23 cellular contexts compared by ENCODE assay signal in genomic region chr9:138028596-138028995, GRCh38.
"Had no signal": no experiment of that assay in that cellular context is flagged by ENCODE, and none has a peak within 500 bp of the region (broad histone marks: within the 10 kb centered on the region; RNA-seq: fewer than 3 reads in every experiment).

No MANE protein-coding gene starts in this region.

- H3K4me1 ChIP-seq: gastrocnemius medialis, prostate gland, vagina had no signal

- DNase-seq: activated CD4-positive, alpha-beta T cell treated with anti-CD3 and anti-CD28 coated beads for 36 hours; activated CD4-positive, alpha-beta T cell treated with anti-CD3 and anti-CD28 coated beads, Interleukin-2, amount 50 U/mL, for 48 hours; activated gamma-delta T cell; activated naive CD4-positive, alpha-beta T cell treated with anti-CD3 and anti-CD28 coated beads, Interleukin-2, amount 50 U/mL, for 16 hours; activated naive CD8-positive, alpha-beta T cell treated with anti-CD3 and anti-CD28 coated beads, Interleukin-2, amount 50 U/mL, for 24 hours; cerebellar nuclear complex; esophagus squamous epithelium; gastrocnemius medialis; hypothalamus; left cardiac atrium; midbrain; ovary; stimulated activated CD4-positive, alpha-beta T cell treated with anti-CD3 and anti-CD28 coated beads, Interleukin-2, amount 100 ng/mL, for 48 hours; stimulated activated CD8-positive, alpha-beta memory T cell treated with anti-CD3 and anti-CD28 coated beads, Interleukin-4, amount 100 ng/mL, for 48 hours; stimulated activated naive B cell treated with anti-CD40 and anti-IgM and Interleukin-4, amounts not matched to agents 10 μg/mL and 1 μg/mL and 100 μg/mL, for 72 hours; trophoblast cell had no signal

- H3K27ac Mint-ChIP-seq: activated CD4-positive, alpha-beta T cell treated with anti-CD3 and anti-CD28 coated beads for 36 hours; activated naive CD8-positive, alpha-beta T cell treated with anti-CD3 and anti-CD28 coated beads, Interleukin-2, amount 50 U/mL, for 24 hours; activated T-helper 1 cell treated with anti-CD3 and anti-CD28 coated beads, Interleukin-12 subunit alpha, Interleukin-12 subunit beta, Interleukin-2, Interleukin-4 antibody, amounts not matched to agents 30 ng/mL and 10 ng/mL and 1 ng/mL, durations not matched to agents 14 hours and 24 hours and 36 hours; natural killer cell treated with Interleukin-12 subunit alpha and Interleukin-12 subunit beta and Interleukin-15 and Interleukin-18, amount 100 ng/mL, for 72 hours; stimulated activated naive B cell treated with anti-CD40 and anti-IgM and Interleukin-4, amounts not matched to agents 10 μg/mL and 1 μg/mL and 100 μg/mL, for 72 hours had no signal

- H3K36me3 Mint-ChIP-seq: stimulated activated naive B cell treated with anti-CD40 and anti-IgM and Interleukin-4, amounts not matched to agents 10 μg/mL and 1 μg/mL and 100 μg/mL, for 72 hours had no signal

- H3K27ac ChIP-seq: coronary artery, esophagus squamous epithelium, gastrocnemius medialis, neutrophil, ovary, prostate gland, vagina had no signal

- H3K36me3 ChIP-seq: esophagus squamous epithelium, gastrocnemius medialis, neutrophil, ovary, prostate gland, vagina had no signal

- H3K9me3 ChIP-seq: esophagus squamous epithelium, gastrocnemius medialis, neutrophil, ovary, prostate gland, vagina had no signal

- H3K4me1 Mint-ChIP-seq: activated CD4-positive, alpha-beta T cell treated with anti-CD3 and anti-CD28 coated beads for 36 hours; activated naive CD8-positive, alpha-beta T cell treated with anti-CD3 and anti-CD28 coated beads, Interleukin-2, amount 50 U/mL, for 24 hours; stimulated activated naive B cell treated with anti-CD40 and anti-IgM and Interleukin-4, amounts not matched to agents 10 μg/mL and 1 μg/mL and 100 μg/mL, for 72 hours had no signal

- H3K4me3 ChIP-seq: coronary artery, esophagus squamous epithelium, gastrocnemius medialis, ovary, prostate gland, vagina had no signal

- ATAC-seq: activated CD4-positive, alpha-beta T cell treated with anti-CD3 and anti-CD28 coated beads for 36 hours; activated naive CD8-positive, alpha-beta T cell treated with anti-CD3 and anti-CD28 coated beads, Interleukin-2, amount 50 U/mL, for 24 hours; gastrocnemius medialis; left cardiac atrium; natural killer cell treated with Interleukin-12 subunit alpha and Interleukin-12 subunit beta and Interleukin-15 and Interleukin-18, amount 100 ng/mL, for 72 hours; stimulated activated naive B cell treated with anti-CD40 and anti-IgM and Interleukin-4, amounts not matched to agents 10 μg/mL and 1 μg/mL and 100 μg/mL, for 72 hours had no signal

- FAIRE-seq: islet of Langerhans had no signal

- H3K9me3 Mint-ChIP-seq: activated T-helper 1 cell treated with anti-CD3 and anti-CD28 coated beads, Interleukin-12 subunit alpha, Interleukin-12 subunit beta, Interleukin-2, Interleukin-4 antibody, amounts not matched to agents 30 ng/mL and 10 ng/mL and 1 ng/mL, durations not matched to agents 14 hours and 24 hours and 36 hours; natural killer cell treated with Interleukin-12 subunit alpha and Interleukin-12 subunit beta and Interleukin-15 and Interleukin-18, amount 100 ng/mL, for 72 hours had no signal

- H3K27me3 ChIP-seq: ovary, vagina had no signal

- H3K4me3 Mint-ChIP-seq: activated CD4-positive, alpha-beta T cell treated with anti-CD3 and anti-CD28 coated beads for 36 hours; activated naive CD8-positive, alpha-beta T cell treated with anti-CD3 and anti-CD28 coated beads, Interleukin-2, amount 50 U/mL, for 24 hours; activated T-helper 1 cell treated with anti-CD3 and anti-CD28 coated beads, Interleukin-12 subunit alpha, Interleukin-12 subunit beta, Interleukin-2, Interleukin-4 antibody, amounts not matched to agents 30 ng/mL and 10 ng/mL and 1 ng/mL, durations not matched to agents 14 hours and 24 hours and 36 hours; natural killer cell treated with Interleukin-12 subunit alpha and Interleukin-12 subunit beta and Interleukin-15 and Interleukin-18, amount 100 ng/mL, for 72 hours; stimulated activated naive B cell treated with anti-CD40 and anti-IgM and Interleukin-4, amounts not matched to agents 10 μg/mL and 1 μg/mL and 100 μg/mL, for 72 hours had no signal
